Comparison of ENCODE assay signal across 20 cellular contexts in genomic region chr14:51430079-51430478, GRCh38.
A peak's percentile ranks its signal among the peaks of the same experiment; 100 is the strongest.
DNase-seq lines count a peak whose midpoint lies in the region; ATAC-seq and TF ChIP-seq lines count a peak whose summit lies in the region.
"Had no signal": no experiment of that assay in that cellular context is flagged by ENCODE, and none has a peak within 500 bp of the region (broad histone marks: within the 10 kb centered on the region; RNA-seq: fewer than 3 reads in every experiment).

No MANE protein-coding gene starts in this region.

- peaks cover 15% of the 10 kb centered on the region for H3K4me1 ChIP-seq in HUES48 (ENCODE audit: control insufficient read depth, insufficient read depth, low read length)
- peaks cover 12% of the 10 kb centered on the region for H3K4me1 ChIP-seq in smooth muscle cell (ENCODE audit: low read depth)
- H3K4me1 ChIP-seq: BE2C had no signal

- peak; percentile 44 for DNase-seq in astrocyte of the spinal cord (ENCODE audit: low read depth, low spot score)
- DNase-seq in glutamatergic neuron: no peak
- DNase-seq in smooth muscle cell (lab: John Stamatoyannopoulos, UW; ENCODE audit: unreplicated experiment): no peak
- DNase-seq in G401 (ENCODE audit: low spot score): no peak
- DNase-seq in activated gamma-delta T cell (lab: John Stamatoyannopoulos, UW): no peak
- no peak for DNase-seq in activated T-cell treated with anti-CD3 and anti-CD28 coated beads, Interleukin-2, amount 50 U/mL, for 1 hour
- DNase-seq: activated T-cell treated with anti-CD3 and anti-CD28 coated beads, Interleukin-2, amount 50 U/mL, for 24 hours; BE2C; effector memory CD4-positive, alpha-beta T cell; H9; mesendoderm; NCI-H187 treated with DMSO at 0.1 percent for 48 hours; NCI-H510A treated with DMSO at 0.1 percent for 48 hours; right lobe of liver; stimulated activated CD4-positive, alpha-beta T cell treated with anti-CD3 and anti-CD28 coated beads, Interleukin-4, amount 100 ng/mL, for 1 hour; stimulated activated CD8-positive, alpha-beta memory T cell treated with anti-CD3 and anti-CD28 coated beads, Interleukin-4, amount 100 ng/mL, for 48 hours had no signal

- H2AFZ ChIP-seq in smooth muscle cell (ENCODE audit: low read depth): peak overlapping the region; percentile 44

- H3K4me3 ChIP-seq in HUES48 (ENCODE audit: low read depth, low read length) (no peak overlapping the region), astrocyte of the spinal cord (ENCODE audit: low read depth, low read length) (no peak overlapping the region), smooth muscle cell (no peak overlapping the region)
- H3K4me3 ChIP-seq: right lobe of liver, SK-N-MC had no signal

- H3K9ac ChIP-seq in HUES48 (ENCODE audit: low read depth, low read length) (no peak overlapping the region), smooth muscle cell (ENCODE audit: low read depth) (no peak overlapping the region)

- 56% methylated on average over 4 of the region's 4 CpGs for WGBS in smooth muscle cell (ENCODE audit: low lambda C conversion rate)

- H3K27ac ChIP-seq in HUES48 (ENCODE audit: low read depth, low read length) (peak overlapping the region; percentile 17), smooth muscle cell (ENCODE audit: low read depth) (no peak overlapping the region)
- H3K27ac ChIP-seq: SK-N-MC had no signal

- no peaks in the 10 kb centered on the region for H3K9me3 Mint-ChIP-seq in glutamatergic neuron (ENCODE audit: unreplicated experiment)
- H3K9me3 Mint-ChIP-seq: activated T-cell treated with anti-CD3 and anti-CD28 coated beads, Interleukin-2, amount 50 U/mL, for 24 hours; H9 had no signal

- ATAC-seq in GM21786 (IDR thresholded peaks at IDR 0.05; ENCODE audit: unreplicated experiment): no peak

- H3K4me3 Mint-ChIP-seq in glutamatergic neuron (ENCODE audit: unreplicated experiment): peak overlapping the region; percentile 31
- H3K4me3 Mint-ChIP-seq: activated naive CD8-positive, alpha-beta T cell; activated T-cell treated with anti-CD3 and anti-CD28 coated beads, Interleukin-2, amount 50 U/mL, for 24 hours; H9 had no signal

- no peaks in the 10 kb centered on the region for H3K27me3 Mint-ChIP-seq in glutamatergic neuron (ENCODE audit: unreplicated experiment)

- peak overlapping the region; percentile 54 for H3K4me2 ChIP-seq in smooth muscle cell

- peaks cover 3% of the 10 kb centered on the region for H3F3A ChIP-seq in smooth muscle cell (ENCODE audit: low read depth)

- in situ Hi-C loops in astrocyte of the spinal cord (cut with HindIII; ENCODE audit: low sequenced_read_pairs): no loop called here
- in situ Hi-C loops in G401 (cut with HindIII; ENCODE audit: low sequenced_read_pairs): no loop called here

- H3K36me3 ChIP-seq in HUES48 (ENCODE audit: control insufficient read depth, insufficient read depth, low read length) (no peaks in the 10 kb centered on the region), smooth muscle cell (ENCODE audit: low read depth) (no peaks in the 10 kb centered on the region)
- H3K36me3 ChIP-seq: BE2C, right lobe of liver had no signal

- H4K20me1 ChIP-seq in smooth muscle cell (ENCODE audit: low read depth): no peaks in the 10 kb centered on the region

- H3K27ac Mint-ChIP-seq in glutamatergic neuron (ENCODE audit: unreplicated experiment): no peak overlapping the region
- H3K27ac Mint-ChIP-seq: activated naive CD8-positive, alpha-beta T cell; activated T-cell treated with anti-CD3 and anti-CD28 coated beads, Interleukin-2, amount 50 U/mL, for 24 hours had no signal

- TF ChIP-seq CTCF in astrocyte of the spinal cord (IDR thresholded peaks at IDR 0.05; ENCODE audit: low read depth, low read length): no peak
- TF ChIP-seq CTCF in glutamatergic neuron (IDR thresholded peaks at IDR 0.05; ENCODE audit: partially characterized antibody, unreplicated experiment): no peak
- TF ChIP-seq CTCF in smooth muscle cell (IDR thresholded peaks at IDR 0.05; ENCODE audit: borderline replicate concordance, insufficient read depth, poor library complexity, severe bottlenecking): no peak

- no peaks in the 10 kb centered on the region for H3K36me3 Mint-ChIP-seq in glutamatergic neuron (ENCODE audit: unreplicated experiment)
- H3K36me3 Mint-ChIP-seq: activated naive CD8-positive, alpha-beta T cell had no signal

- no peaks in the 10 kb centered on the region for H3K79me2 ChIP-seq in smooth muscle cell (ENCODE audit: low read depth)

- peaks cover 20% of the 10 kb centered on the region for H3K4me1 Mint-ChIP-seq in glutamatergic neuron (ENCODE audit: low read depth, unreplicated experiment)

- no peaks in the 10 kb centered on the region for H3K9me3 ChIP-seq in HUES48 (ENCODE audit: control insufficient read depth, insufficient read depth, low read length)
- no peaks in the 10 kb centered on the region for H3K9me3 ChIP-seq in smooth muscle cell (replicated peaks; ENCODE audit: low read depth)
- H3K9me3 ChIP-seq: BE2C, right lobe of liver had no signal

- H3K27me3 ChIP-seq in HUES48 (ENCODE audit: control insufficient read depth, insufficient read depth, low read length) (no peaks in the 10 kb centered on the region), smooth muscle cell (ENCODE audit: low read depth) (no peaks in the 10 kb centered on the region)
- H3K27me3 ChIP-seq: BE2C, right lobe of liver had no signal
